ENCODE assay signal across 9 cellular contexts in genomic region chr10:72257051-72257892, GRCh38. TPM values are rescaled to one million over a fixed set of nuclear protein-coding genes. Genes with fewer than 3 reads are reported as not detected.
DNase-seq lines count a peak whose midpoint lies in the region; ATAC-seq, FAIRE-seq and TF ChIP-seq lines count a peak whose summit lies in the region.
"Had no signal": no experiment of that assay in that cellular context is flagged by ENCODE, and none has a peak within 500 bp of the region (broad histone marks: within the 10 kb centered on the region; RNA-seq: fewer than 3 reads in every experiment).

No MANE protein-coding gene starts in this region.

- H3K4me1 Mint-ChIP-seq in chondrocyte (ENCODE audit: low read depth) = peaks cover 75% of the 10 kb centered on the region

- no peak overlapping the region for H3K4me2 ChIP-seq in Loucy (ENCODE audit: low read depth, low read length, poor library complexity, severe bottlenecking)

- H3K79me2 ChIP-seq in Loucy (ENCODE audit: insufficient read depth, low read length) = 0 out of 2 replicates have a peak, but pooled peaks cover 6% of the 10 kb centered on the region

- H2AFZ ChIP-seq in Loucy (ENCODE audit: low read length) = peak overlapping the region; percentile 14; the same call in 1 of the 2 replicates

- H3K4me3 Mint-ChIP-seq in chondrocyte (ENCODE audit: unreplicated experiment) = no peak overlapping the region

- DNase-seq in GDM1 (lab: John Stamatoyannopoulos, UW) (peak; percentile 76), chondrocyte (ENCODE audit: low spot score) (no peak), pons (ENCODE audit: low spot score) (peak; percentile 81), left lobe of liver (ENCODE audit: low spot score) (no peak), AG08395 (ENCODE audit: low spot score) (no peak), small intestine (no peak)

- ATAC-seq in GM21825 (IDR thresholded peaks at IDR 0.05; ENCODE audit: unreplicated experiment) (no peak), left lobe of liver (no peak)

- TF ChIP-seq CTCF in Loucy (conservative IDR thresholded peaks at IDR 0.05; ENCODE audit: low read length) = no peak
- no peak for TF ChIP-seq CTCF in chondrocyte (IDR thresholded peaks at IDR 0.05)

- H3K4me3 ChIP-seq in Loucy (ENCODE audit: low read length, poor library complexity, severe bottlenecking) (no peak overlapping the region), small intestine (ENCODE audit: low read depth in 1 of 2, low read length in 2 of 2) (no peak overlapping the region)

- H3K9me2 ChIP-seq in Loucy (replicated peaks; ENCODE audit: low read depth, low read length) = no peaks in the 10 kb centered on the region

- peaks cover 8% of the 10 kb centered on the region; the same call in 1 of the 2 replicates for H3F3A ChIP-seq in Loucy (ENCODE audit: low read depth)

- H3K27me3 Mint-ChIP-seq in chondrocyte (ENCODE audit: low read depth) = no peaks in the 10 kb centered on the region

- no peaks in the 10 kb centered on the region for H3K36me3 Mint-ChIP-seq in chondrocyte (ENCODE audit: low read depth)

- H3K9me3 ChIP-seq in Loucy (ENCODE audit: insufficient read depth, low read depth, low read length) (no peaks in the 10 kb centered on the region), small intestine (ENCODE audit: control insufficient read depth, low read depth) (no peaks in the 10 kb centered on the region)

- H3K27me3 ChIP-seq in Loucy (ENCODE audit: insufficient read depth, low read length, poor library complexity, severe bottlenecking) (no peaks in the 10 kb centered on the region), small intestine (ENCODE audit: control insufficient read depth in 2 of 2, insufficient read depth in 2 of 2, low read length in 2 of 2) (no peaks in the 10 kb centered on the region)

- peak overlapping the region; percentile 70 for H3K27ac Mint-ChIP-seq in chondrocyte (ENCODE audit: unreplicated experiment)

- FAIRE-seq in small intestine (lab: Jason Lieb, UNC) = no peak

- no peaks in the 10 kb centered on the region for H3K9me3 Mint-ChIP-seq in chondrocyte (ENCODE audit: low read depth)

- peak overlapping the region; percentile 8 for H3K9ac ChIP-seq in Loucy (ENCODE audit: low read depth, low read length, poor library complexity, severe bottlenecking)

- H3K36me3 ChIP-seq in Loucy (ENCODE audit: insufficient read depth, low read length) (no peaks in the 10 kb centered on the region), small intestine (ENCODE audit: control insufficient read depth in 2 of 2, insufficient read depth in 2 of 2, low read length in 2 of 2) (no peaks in the 10 kb centered on the region)

- peaks cover 75% of the 10 kb centered on the region for H3K4me1 ChIP-seq in Loucy (ENCODE audit: insufficient read depth, low read length, poor library complexity, severe bottlenecking)
- H3K4me1 ChIP-seq in small intestine (ENCODE audit: control insufficient read depth in 2 of 2, insufficient read depth in 1 of 2, low read depth in 1 of 2, low read length in 1 of 2) = peaks cover 7 to 29% of the 10 kb centered on the region in 2 donors

- peak overlapping the region in 1 of 2 donors; percentile 36 for H3K27ac ChIP-seq in small intestine (ENCODE audit: low read depth in 1 of 2, low read length in 1 of 2)
- H3K27ac ChIP-seq: VCaP had no signal

- 69 to 81% (median 81%) methylated on average over 8 of the region's 8 CpGs for WGBS in small intestine, 3 donors

- no peaks in the 10 kb centered on the region for H4K20me1 ChIP-seq in Loucy (ENCODE audit: insufficient read depth, low read length, poor library complexity, severe bottlenecking)

RNA-seq across cellular contexts. Expression of gene DDIT4, which starts 16.5 kb away (rescaled TPM):
- 68.5 to 241 TPM (median 227 TPM) in 3 replicates for total RNA-seq in chondrocyte
- total RNA-seq in left lobe of liver = 162 TPM
- polyA plus RNA-seq in small intestine = 100 to 1,000 TPM in 1 of 3 donors, 10 to 100 TPM in 2; 34.4 to 330 (median 36.5) TPM

RNA-seq across cellular contexts. Expression of gene ASCC1, which starts 41.2 kb away (rescaled TPM):
- total RNA-seq in chondrocyte (31.6 to 36.8 TPM (median 35.4 TPM) in 3 replicates), left lobe of liver (27.9 TPM)
- polyA plus RNA-seq in small intestine = 10 to 100 TPM in 2 of 3 donors, 1 to 10 TPM in 1; 9.2 to 20.8 (median 11.3) TPM

RNA-seq across cellular contexts. Expression of gene ANAPC16, which starts 41.5 kb away (rescaled TPM):
- total RNA-seq in chondrocyte (48.5 to 54.4 TPM (median 52.9 TPM) in 3 replicates), left lobe of liver (66.8 TPM)
- 100 to 1,000 TPM; 112 to 176 (median 142) TPM for polyA plus RNA-seq in small intestine

Comparison
In these comparisons a context has a peak if more than half of its experiments do, and no peak if none do; other contexts are left out.
1. DNase-seq: peak in GDM1 (single experiment) and pons (single experiment); none in chondrocyte (single experiment), left lobe of liver (single experiment), AG08395 (single experiment) and small intestine (single experiment).